14 cellular contexts compared by ENCODE assay signal in the genomic region with DNA sequence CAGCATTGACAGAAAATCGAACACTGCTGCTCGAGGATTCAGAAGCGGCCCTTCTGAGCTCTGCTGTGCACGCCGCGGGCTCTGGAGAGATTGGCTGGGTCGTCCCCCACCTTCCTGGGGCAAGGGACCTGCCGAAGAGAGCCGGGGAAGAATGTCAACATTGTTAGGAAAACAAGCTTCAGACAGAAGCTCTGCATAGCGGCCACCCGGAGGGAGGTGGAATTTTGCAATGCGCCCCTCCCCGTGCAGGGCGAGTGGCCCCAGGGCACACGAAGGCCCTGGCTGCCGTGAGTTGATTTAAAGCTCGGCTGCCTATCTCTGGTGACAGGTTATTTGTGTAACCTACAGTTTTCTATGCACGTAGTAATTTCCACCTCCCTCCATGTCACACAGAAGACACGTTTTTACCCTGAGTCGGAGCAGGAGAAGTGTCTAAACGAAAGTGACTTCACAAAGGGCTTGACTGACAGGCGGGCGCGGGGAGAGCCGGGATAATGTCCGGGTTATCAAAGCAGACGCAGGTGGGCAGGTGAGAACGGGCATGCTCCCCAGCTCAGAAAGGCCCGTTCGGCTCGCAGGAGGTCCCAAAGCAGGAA.
DNase-seq lines count a peak whose midpoint lies in the region; ATAC-seq, FAIRE-seq and TF ChIP-seq lines count a peak whose summit lies in the region.
"Had no signal": no experiment of that assay in that cellular context is flagged by ENCODE, and none has a peak within 500 bp of the region (broad histone marks: within the 10 kb centered on the region; RNA-seq: fewer than 3 reads in every experiment).

No MANE protein-coding gene starts in this region.

- POLR2A ChIA-PET in A549 (lab: Yijun Ruan, JAX) = interaction anchor here (0.6 to 1.5 kb wide), 2 partner anchors 83 to 102 kb away, joined by 3 to 6 read pairs; no protein-coding TSS in a partner anchor
- POLR2A ChIA-PET in activated CD8-positive, alpha-beta T cell treated with anti-CD3 and anti-CD28 coated beads, Interleukin-2, amount 10 ng/mL, durations not matched to agents 7 days and 5 days (lab: Charles Lee) = no interaction called here

- WGBS in A549 (ENCODE audit: missing lambda C conversion rate) = 60% methylated on average over 31 of the region's 31 CpGs

- no peaks in the 10 kb centered on the region for H3K4me1 Mint-ChIP-seq in activated CD8-positive, alpha-beta T cell treated with anti-CD3 and anti-CD28 coated beads, Interleukin-2, amount 10 ng/mL, durations not matched to agents 7 days and 5 days (ENCODE audit: low read depth)
- H3K4me1 Mint-ChIP-seq: stimulated activated memory B cell treated with anti-CD40 and anti-IgM and Interleukin-4, amounts not matched to agents 10 μg/mL and 1 μg/mL and 100 μg/mL, for 72 hours had no signal

- H3K27me3 ChIP-seq in duodenal mucosa (ENCODE audit: control insufficient read depth in 1 of 2, insufficient read depth in 2 of 2, low read length in 2 of 2) = no peaks in the 10 kb centered on the region

- H3K4me3 Mint-ChIP-seq in activated CD8-positive, alpha-beta T cell treated with anti-CD3 and anti-CD28 coated beads, Interleukin-2, amount 10 ng/mL, durations not matched to agents 7 days and 5 days = no peak overlapping the region
- H3K4me3 Mint-ChIP-seq: activated T-helper 1 cell treated with anti-CD3 and anti-CD28 coated beads, Interleukin-12 subunit alpha, Interleukin-12 subunit beta, Interleukin-2, Interleukin-4 antibody, amounts not matched to agents 30 ng/mL and 10 ng/mL and 1 ng/mL, durations not matched to agents 14 hours and 24 hours and 36 hours; stimulated activated memory B cell treated with anti-CD40 and anti-IgM and Interleukin-4, amounts not matched to agents 10 μg/mL and 1 μg/mL and 100 μg/mL, for 72 hours had no signal

- no peak for TF ChIP-seq RAD21 in A549 (conservative IDR thresholded peaks at IDR 0.05 in 1 of 2, IDR thresholded peaks at IDR 0.05 in 1 of 2)

- H3K9me3 Mint-ChIP-seq in activated CD8-positive, alpha-beta T cell treated with anti-CD3 and anti-CD28 coated beads, Interleukin-2, amount 10 ng/mL, durations not matched to agents 7 days and 5 days (ENCODE audit: insufficient read depth) = no peaks in the 10 kb centered on the region
- H3K9me3 Mint-ChIP-seq: activated T-helper 1 cell treated with anti-CD3 and anti-CD28 coated beads, Interleukin-12 subunit alpha, Interleukin-12 subunit beta, Interleukin-2, Interleukin-4 antibody, amounts not matched to agents 30 ng/mL and 10 ng/mL and 1 ng/mL, durations not matched to agents 14 hours and 24 hours and 36 hours; stimulated activated memory B cell treated with anti-CD40 and anti-IgM and Interleukin-4, amounts not matched to agents 10 μg/mL and 1 μg/mL and 100 μg/mL, for 72 hours had no signal

- intact Hi-C loops in mucosa of descending colon (cut with DNase I, micrococcal nuclease) = no loop called here

- no peaks in the 10 kb centered on the region for H3K36me3 ChIP-seq in duodenal mucosa (ENCODE audit: control insufficient read depth in 1 of 2, insufficient read depth in 2 of 2, low read length in 2 of 2)
- H3K36me3 ChIP-seq in mucosa of descending colon (ENCODE audit: low read depth) = no peaks in the 10 kb centered on the region
- H3K36me3 ChIP-seq: spleen had no signal

- no peaks in the 10 kb centered on the region for H3K9me3 ChIP-seq in A549
- H3K9me3 ChIP-seq in duodenal mucosa (ENCODE audit: control insufficient read depth in 1 of 2, low read length in 2 of 2) = no peaks in the 10 kb centered on the region
- H3K9me3 ChIP-seq in mucosa of descending colon = no peaks in the 10 kb centered on the region
- H3K9me3 ChIP-seq: spleen had no signal

- peak overlapping the region; percentile 68 for H3K4me2 ChIP-seq in A549

- H3K36me3 Mint-ChIP-seq in activated CD8-positive, alpha-beta T cell treated with anti-CD3 and anti-CD28 coated beads, Interleukin-2, amount 10 ng/mL, durations not matched to agents 7 days and 5 days (ENCODE audit: low read depth) = no peaks in the 10 kb centered on the region
- H3K36me3 Mint-ChIP-seq: CD4-positive, alpha-beta memory T cell; stimulated activated memory B cell treated with anti-CD40 and anti-IgM and Interleukin-4, amounts not matched to agents 10 μg/mL and 1 μg/mL and 100 μg/mL, for 72 hours had no signal

- no peak overlapping the region for H3K4me3 ChIP-seq in A549
- peak overlapping the region; percentile 38 to 50 for H3K4me3 ChIP-seq in duodenal mucosa (ENCODE audit: low read depth in 1 of 2, low read length in 2 of 2)
- H3K4me3 ChIP-seq in mucosa of descending colon = no peak overlapping the region
- H3K4me3 ChIP-seq: spleen had no signal

- TF ChIP-seq CTCF in A549 (IDR thresholded peaks at IDR 0.05) (no peak), mucosa of descending colon (IDR thresholded peaks at IDR 0.05) (no peak)

- H3K9ac ChIP-seq in duodenal mucosa (ENCODE audit: low read depth in 1 of 2, low read length in 2 of 2) = peak overlapping the region in 1 of 2 donors; percentile 45

- H3K27ac Mint-ChIP-seq in activated CD8-positive, alpha-beta T cell treated with anti-CD3 and anti-CD28 coated beads, Interleukin-2, amount 10 ng/mL, durations not matched to agents 7 days and 5 days = no peak overlapping the region
- H3K27ac Mint-ChIP-seq: activated T-helper 1 cell treated with anti-CD3 and anti-CD28 coated beads, Interleukin-12 subunit alpha, Interleukin-12 subunit beta, Interleukin-2, Interleukin-4 antibody, amounts not matched to agents 30 ng/mL and 10 ng/mL and 1 ng/mL, durations not matched to agents 14 hours and 24 hours and 36 hours; stimulated activated memory B cell treated with anti-CD40 and anti-IgM and Interleukin-4, amounts not matched to agents 10 μg/mL and 1 μg/mL and 100 μg/mL, for 72 hours had no signal

- DNase-seq in A549 (ENCODE audit: low read depth in 1 of 2, low spot score in 1 of 2) = no peak
- no peak for DNase-seq in HTR-8/SVneo (ENCODE audit: insufficient read length, low spot score)
- peak; percentile 19 to 65 (median 48) for DNase-seq in mucosa of descending colon
- DNase-seq in HK-2 (ENCODE audit: unreplicated experiment) = no peak
- DNase-seq in stimulated activated CD4-positive, alpha-beta T cell treated with anti-CD3 and anti-CD28 coated beads, Interleukin-2, amount 100 ng/mL, for 24 hours = no peak
- DNase-seq in activated CD8-positive, alpha-beta T cell treated with anti-CD3 and anti-CD28 coated beads, Interleukin-2, amount 10 ng/mL, durations not matched to agents 7 days and 5 days = no peak
- DNase-seq: CD4-positive, alpha-beta memory T cell; spleen; T-helper 2 cell had no signal

- CTCF ChIA-PET in A549 (lab: Yijun Ruan, JAX) = interaction anchor here (0.6 to 1.6 kb wide), 6 partner anchors 8 to 691 kb away, joined by 3 to 4 read pairs (median 4); no protein-coding TSS in a partner anchor
- CTCF ChIA-PET in activated CD8-positive, alpha-beta T cell treated with anti-CD3 and anti-CD28 coated beads, Interleukin-2, amount 10 ng/mL, durations not matched to agents 7 days and 5 days (lab: Charles Lee) = interaction anchor here (0.6 kb wide), 1 partner anchor 371 kb away, joined by 3 read pairs; no protein-coding TSS in a partner anchor

- TF ChIP-seq POLR2A in A549 (IDR thresholded peaks at IDR 0.05; ENCODE audit: low read length) = no peak

- no peaks in the 10 kb centered on the region for H3K27me3 Mint-ChIP-seq in activated CD8-positive, alpha-beta T cell treated with anti-CD3 and anti-CD28 coated beads, Interleukin-2, amount 10 ng/mL, durations not matched to agents 7 days and 5 days (ENCODE audit: low read depth)
- H3K27me3 Mint-ChIP-seq: CD4-positive, alpha-beta memory T cell had no signal

- peaks cover 28% of the 10 kb centered on the region for H3K4me1 ChIP-seq in A549
- H3K4me1 ChIP-seq in duodenal mucosa (ENCODE audit: control insufficient read depth in 1 of 2, insufficient read depth in 2 of 2, low read length in 2 of 2) = peaks cover 8 to 11% of the 10 kb centered on the region in 2 donors
- H3K4me1 ChIP-seq in mucosa of descending colon (ENCODE audit: low read depth) = peaks cover 3% of the 10 kb centered on the region

- peak; percentile 16 to 61; a peak in 3 of 5 replicates for TF ChIP-seq EP300 in A549 (IDR thresholded peaks at IDR 0.05)

- H3K27ac ChIP-seq in A549 = peak overlapping the region; percentile 64 to 77
- H3K27ac ChIP-seq in duodenal mucosa (ENCODE audit: low read depth, low read length) = no peak overlapping the region
- H3K27ac ChIP-seq: spleen had no signal

- no peak for FAIRE-seq in A549 (lab: Jason Lieb, UNC)
- peak; percentile 78 for FAIRE-seq in HTR-8/SVneo (lab: Jason Lieb, UNC)
- FAIRE-seq: islet of Langerhans had no signal

- no peak for ATAC-seq in A549
- ATAC-seq in mucosa of descending colon = peak; percentile 59
- no peak for ATAC-seq in activated CD8-positive, alpha-beta T cell treated with anti-CD3 and anti-CD28 coated beads, Interleukin-2, amount 10 ng/mL, durations not matched to agents 7 days and 5 days
- ATAC-seq in GM19467 (IDR thresholded peaks at IDR 0.05; ENCODE audit: unreplicated experiment) = no peak
- ATAC-seq: stimulated activated memory B cell treated with anti-CD40 and anti-IgM and Interleukin-4, amounts not matched to agents 10 μg/mL and 1 μg/mL and 100 μg/mL, for 72 hours had no signal

TF ChIP-seq in A549, 52 proteins besides CTCF, POLR2A, EP300 and RAD21:
- TF ChIP-seq CBX2 (IDR thresholded peaks at IDR 0.05; ENCODE audit: borderline replicate concordance, low read depth) (no peak), CEBPB (IDR thresholded peaks at IDR 0.05) (peak in 1 of 2 experiments; percentile 46; a peak in 1 of 4 replicates)

Comparison
In these comparisons a context has a peak if more than half of its experiments do, and no peak if none do; other contexts are left out.
1. DNase-seq: peak in mucosa of descending colon (3 of 3); none in A549 (0 of 2), HTR-8/SVneo (single experiment), HK-2 (single experiment), stimulated activated CD4-positive, alpha-beta T cell treated with anti-CD3 and anti-CD28 coated beads, Interleukin-2, amount 100 ng/mL, for 24 hours (0 of 2) and activated CD8-positive, alpha-beta T cell treated with anti-CD3 and anti-CD28 coated beads, Interleukin-2, amount 10 ng/mL, durations not matched to agents 7 days and 5 days (single experiment).
2. H3K4me3 ChIP-seq: peak in duodenal mucosa (2 of 2); none in A549 (single experiment) and mucosa of descending colon (single experiment).